Comparison of ENCODE assay signal across 1 cellular context in the genomic region with DNA sequence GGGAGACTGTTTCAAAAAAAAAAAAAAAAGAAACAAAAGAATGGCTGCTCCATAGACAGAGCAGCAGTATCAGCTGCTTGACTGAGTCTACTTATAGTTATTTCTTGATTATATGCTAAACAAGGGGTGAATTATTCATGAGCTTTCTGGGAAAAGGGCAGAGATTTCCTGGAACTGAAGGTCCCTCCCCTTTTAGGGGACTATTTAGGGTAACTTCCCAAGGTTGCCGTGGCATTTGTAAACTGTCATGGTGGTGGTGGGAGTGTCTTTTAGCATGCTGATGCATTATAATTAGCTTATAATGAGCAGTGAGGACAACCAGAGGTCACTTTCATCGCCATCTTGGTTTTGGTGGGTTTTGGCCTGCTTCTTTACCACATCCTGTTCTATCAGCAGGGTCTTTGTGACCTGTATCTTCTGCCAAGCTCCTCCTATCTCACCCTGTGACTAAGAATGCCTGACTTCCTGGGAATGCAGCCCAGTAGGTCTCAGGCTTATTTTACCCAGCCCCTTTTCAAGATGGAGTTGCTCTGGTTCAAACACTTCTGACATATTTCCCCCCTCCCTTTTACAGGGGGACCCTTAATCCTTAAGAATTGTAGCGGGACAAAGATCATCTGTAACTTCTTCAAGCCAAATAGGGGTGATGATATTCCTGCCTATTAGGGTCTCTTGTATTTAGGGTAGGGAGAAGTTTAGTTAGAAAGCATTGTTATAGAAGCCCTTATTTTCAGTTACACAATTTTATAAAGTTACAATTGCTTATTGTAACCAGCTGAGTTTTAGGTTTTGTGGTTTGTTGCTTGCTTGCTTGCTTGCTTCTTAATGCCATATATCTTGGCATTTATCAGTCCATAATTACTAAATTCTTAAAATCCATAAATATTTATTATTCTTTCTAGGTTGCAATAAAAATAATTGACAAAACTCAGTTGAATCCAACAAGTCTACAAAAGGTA.
TF ChIP-seq lines count a peak whose summit lies in the region.

No MANE protein-coding gene starts in this region.

TF ChIP-seq in SK-N-SH treated with all-trans-retinoic acid at 6 μM for 48 hours, 23 proteins besides CTCF, POLR2A, EP300 and RAD21 (continued from another document):
- TF ChIP-seq, protein P1, sequence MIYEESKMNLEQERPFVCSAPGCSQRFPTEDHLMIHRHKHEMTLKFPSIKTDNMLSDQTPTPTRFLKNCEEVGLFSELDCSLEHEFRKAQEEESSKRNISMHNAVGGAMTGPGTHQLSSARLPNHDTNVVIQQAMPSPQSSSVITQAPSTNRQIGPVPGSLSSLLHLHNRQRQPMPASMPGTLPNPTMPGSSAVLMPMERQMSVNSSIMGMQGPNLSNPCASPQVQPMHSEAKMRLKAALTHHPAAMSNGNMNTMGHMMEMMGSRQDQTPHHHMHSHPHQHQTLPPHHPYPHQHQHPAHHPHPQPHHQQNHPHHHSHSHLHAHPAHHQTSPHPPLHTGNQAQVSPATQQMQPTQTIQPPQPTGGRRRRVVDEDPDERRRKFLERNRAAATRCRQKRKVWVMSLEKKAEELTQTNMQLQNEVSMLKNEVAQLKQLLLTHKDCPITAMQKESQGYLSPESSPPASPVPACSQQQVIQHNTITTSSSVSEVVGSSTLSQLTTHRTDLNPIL (CRISPR knock-in tag; IDR thresholded peaks at IDR 0.05; ENCODE audit: low read depth), result peak; percentile 94
- peak; percentile 99 for TF ChIP-seq GLIS3 (CRISPR knock-in tag; IDR thresholded peaks at IDR 0.05)
- TF ChIP-seq ZNF8 (CRISPR knock-in tag; IDR thresholded peaks at IDR 0.05), result peak; percentile 91
- TF ChIP-seq ZFP30 (CRISPR knock-in tag; IDR thresholded peaks at IDR 0.05), result peak; percentile 63
- peak; percentile 100 for TF ChIP-seq CSDC2 (CRISPR knock-in tag; IDR thresholded peaks at IDR 0.05)
- peak; percentile 95 for TF ChIP-seq ESRRG (CRISPR knock-in tag; IDR thresholded peaks at IDR 0.05)
- TF ChIP-seq ISL1 (CRISPR knock-in tag; IDR thresholded peaks at IDR 0.05), result peak; percentile 95
- peak; percentile 99 for TF ChIP-seq OSR1 (CRISPR knock-in tag; IDR thresholded peaks at IDR 0.05)
- TF ChIP-seq, protein P2, sequence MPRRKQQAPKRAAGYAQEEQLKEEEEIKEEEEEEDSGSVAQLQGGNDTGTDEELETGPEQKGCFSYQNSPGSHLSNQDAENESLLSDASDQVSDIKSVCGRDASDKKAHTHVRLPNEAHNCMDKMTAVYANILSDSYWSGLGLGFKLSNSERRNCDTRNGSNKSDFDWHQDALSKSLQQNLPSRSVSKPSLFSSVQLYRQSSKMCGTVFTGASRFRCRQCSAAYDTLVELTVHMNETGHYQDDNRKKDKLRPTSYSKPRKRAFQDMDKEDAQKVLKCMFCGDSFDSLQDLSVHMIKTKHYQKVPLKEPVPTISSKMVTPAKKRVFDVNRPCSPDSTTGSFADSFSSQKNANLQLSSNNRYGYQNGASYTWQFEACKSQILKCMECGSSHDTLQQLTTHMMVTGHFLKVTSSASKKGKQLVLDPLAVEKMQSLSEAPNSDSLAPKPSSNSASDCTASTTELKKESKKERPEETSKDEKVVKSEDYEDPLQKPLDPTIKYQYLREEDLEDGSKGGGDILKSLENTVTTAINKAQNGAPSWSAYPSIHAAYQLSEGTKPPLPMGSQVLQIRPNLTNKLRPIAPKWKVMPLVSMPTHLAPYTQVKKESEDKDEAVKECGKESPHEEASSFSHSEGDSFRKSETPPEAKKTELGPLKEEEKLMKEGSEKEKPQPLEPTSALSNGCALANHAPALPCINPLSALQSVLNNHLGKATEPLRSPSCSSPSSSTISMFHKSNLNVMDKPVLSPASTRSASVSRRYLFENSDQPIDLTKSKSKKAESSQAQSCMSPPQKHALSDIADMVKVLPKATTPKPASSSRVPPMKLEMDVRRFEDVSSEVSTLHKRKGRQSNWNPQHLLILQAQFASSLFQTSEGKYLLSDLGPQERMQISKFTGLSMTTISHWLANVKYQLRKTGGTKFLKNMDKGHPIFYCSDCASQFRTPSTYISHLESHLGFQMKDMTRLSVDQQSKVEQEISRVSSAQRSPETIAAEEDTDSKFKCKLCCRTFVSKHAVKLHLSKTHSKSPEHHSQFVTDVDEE (CRISPR knock-in tag; IDR thresholded peaks at IDR 0.05), result peak; percentile 95
- no peak for TF ChIP-seq ARNTL (CRISPR knock-in tag; IDR thresholded peaks at IDR 0.05; ENCODE audit: borderline replicate concordance, low read depth)
